ENCODE assay signal across 10 cellular contexts in the genomic region with DNA sequence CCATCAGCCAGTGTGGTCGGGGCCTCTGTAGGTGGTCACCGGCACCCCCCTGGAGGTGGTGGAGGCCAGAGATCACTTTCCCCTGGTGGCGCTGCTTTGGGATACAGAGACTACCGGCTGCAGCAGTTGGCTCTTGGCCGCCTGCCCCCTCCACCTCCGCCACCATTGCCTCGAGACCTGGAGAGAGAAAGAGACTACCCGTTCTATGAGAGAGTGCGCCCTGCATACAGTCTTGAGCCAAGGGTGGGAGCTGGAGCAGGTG. TPM values are rescaled to one million over a fixed set of nuclear protein-coding genes. Genes with fewer than 3 reads are reported as not detected.
DNase-seq lines count a peak whose midpoint lies in the region; ATAC-seq, FAIRE-seq and TF ChIP-seq lines count a peak whose summit lies in the region.
"Had no signal": no experiment of that assay in that cellular context is flagged by ENCODE, and none has a peak within 500 bp of the region (broad histone marks: within the 10 kb centered on the region; RNA-seq: fewer than 3 reads in every experiment).

No MANE protein-coding gene starts in this region.

- no peak for TF ChIP-seq EP300 in H1 (IDR thresholded peaks at IDR 0.05; ENCODE audit: borderline replicate concordance in 1 of 2, low read depth in 2 of 2, low read length in 2 of 2)

- no peak for TF ChIP-seq CTCF in BE2C (IDR thresholded peaks at IDR 0.05; ENCODE audit: low read depth, low read length)
- TF ChIP-seq CTCF in H1 (IDR thresholded peaks at IDR 0.05; ENCODE audit: control extremely low read depth in 1 of 3, insufficient read depth in 1 of 3, low read depth in 1 of 3, low read length in 3 of 3) = peak in 1 of 3 experiments; percentile 2; a peak in 1 of 4 replicates
- no peak for TF ChIP-seq CTCF in GM10248 (IDR thresholded peaks at IDR 0.05; ENCODE audit: control extremely low read depth, extremely low read depth, low read depth, missing control alignments)

- no peak overlapping the region for H3K4ac ChIP-seq in H1 (replicated peaks; ENCODE audit: insufficient read length, low read depth, low read length)

- peak overlapping the region; percentile 80 to 81 for H3K4me2 ChIP-seq in H1 (ENCODE audit: insufficient read depth in 1 of 2, low read depth in 2 of 2, low read length in 2 of 2)

- no peaks in the 10 kb centered on the region for H3K27me3 ChIP-seq in BE2C
- no peaks in the 10 kb centered on the region for H3K27me3 ChIP-seq in HUES6 (ENCODE audit: control insufficient read depth, insufficient read depth, low read length)
- H3K27me3 ChIP-seq in H1 (replicated peaks in 1 of 4; ENCODE audit: control insufficient read depth in 3 of 4, extremely low read depth in 1 of 4, insufficient read depth in 3 of 4, low read length in 3 of 4) = no peaks in the 10 kb centered on the region
- H3K27me3 ChIP-seq in muscle layer of duodenum (ENCODE audit: low read depth, low read length) = no peaks in the 10 kb centered on the region

- H2AFZ ChIP-seq in H1 (ENCODE audit: low read length) = no peak overlapping the region

- peaks cover 38 to 57% of the 10 kb centered on the region in 2 experiments for H3K79me2 ChIP-seq in H1 (ENCODE audit: control insufficient read depth in 1 of 2, insufficient read depth in 2 of 2, low read length in 2 of 2)

- peaks cover 37 to 43% of the 10 kb centered on the region in 2 donors for H3K36me3 Mint-ChIP-seq in activated naive CD4-positive, alpha-beta T cell treated with anti-CD3 and anti-CD28 coated beads, Interleukin-2, amount 50 U/mL, for 72 hours
- H3K36me3 Mint-ChIP-seq: stimulated activated effector memory CD8-positive, alpha-beta T cell treated with anti-CD3 and anti-CD28 coated beads, Interleukin-12 subunit alpha, Interleukin-12 subunit beta, amount 100 ng/mL, for 72 hours had no signal

- ATAC-seq in activated naive CD4-positive, alpha-beta T cell treated with anti-CD3 and anti-CD28 coated beads, Interleukin-2, amount 50 U/mL, for 72 hours = no peak

- H2BK5ac ChIP-seq in H1 (ENCODE audit: low read depth, low read length) = peak overlapping the region; percentile 97; the same call in 1 of the 2 replicates

- no peaks in the 10 kb centered on the region for H3K9me3 ChIP-seq in BE2C
- H3K9me3 ChIP-seq in HUES6 (ENCODE audit: control insufficient read depth, insufficient read depth, low read depth, low read length) = 0 out of 2 replicates have a peak, but pooled peaks cover 5% of the 10 kb centered on the region
- H3K9me3 ChIP-seq in H1 (ENCODE audit: insufficient read depth in 2 of 2, low read depth in 1 of 2, low read length in 1 of 2) = no peaks in the 10 kb centered on the region; a peak in 1 of 4 replicates
- H3K9me3 ChIP-seq in muscle layer of duodenum (ENCODE audit: control insufficient read depth in 1 of 2, low read length in 2 of 2) = no peaks in the 10 kb centered on the region

- H4K8ac ChIP-seq in H1 (ENCODE audit: extremely low read depth, insufficient read depth, low read length) = peak overlapping the region; percentile 28; the same call in 1 of the 2 replicates

- no peak overlapping the region for H2AK5ac ChIP-seq in H1 (ENCODE audit: low read depth, low read length)

- no peak overlapping the region for H3K18ac ChIP-seq in H1 (ENCODE audit: extremely low read depth, low read length)

- CTCF ChIA-PET in H1 (lab: Charles Lee; ENCODE audit: partially characterized antibody) = interaction anchor here (0.6 to 11.4 kb wide), 13 partner anchors 9 to 252 kb away, joined by 3 to 146 read pairs (median 4); partner anchors contain the start of gene KCNC4
- CTCF ChIA-PET in GM10248 (lab: Yijun Ruan, JAX) = interaction anchor here (1.0 to 8.8 kb wide), 12 partner anchors 8 to 156 kb away, joined by 3 to 58 read pairs (median 14); no protein-coding TSS in a partner anchor

- TF ChIP-seq RAD21 in H1 (IDR thresholded peaks at IDR 0.05 in 1 of 2, conservative IDR thresholded peaks at IDR 0.05 in 1 of 2; ENCODE audit: low read depth in 2 of 2, low read length in 2 of 2) = no peak

- no peak overlapping the region for H4K5ac ChIP-seq in H1 (ENCODE audit: insufficient read length, low read depth, low read length)

- peak overlapping the region; percentile 94; the same call in 1 of the 2 replicates for H3K27ac ChIP-seq in HUES6 (ENCODE audit: low read depth, low read length)
- H3K27ac ChIP-seq in H1 (ENCODE audit: low read depth, low read length) = peak overlapping the region; percentile 29
- H3K27ac ChIP-seq in muscle layer of duodenum (ENCODE audit: low read length) = peak overlapping the region; percentile 87

- H3K9me3 Mint-ChIP-seq in activated naive CD4-positive, alpha-beta T cell treated with anti-CD3 and anti-CD28 coated beads, Interleukin-2, amount 50 U/mL, for 72 hours = no peaks in the 10 kb centered on the region
- H3K9me3 Mint-ChIP-seq: activated CD4-positive, alpha-beta memory T cell treated with anti-CD3 and anti-CD28 coated beads, Interleukin-2, amount 10 ng/mL, durations not matched to agents 7 days and 5 days; stimulated activated effector memory CD8-positive, alpha-beta T cell treated with anti-CD3 and anti-CD28 coated beads, Interleukin-12 subunit alpha, Interleukin-12 subunit beta, amount 100 ng/mL, for 72 hours had no signal

- H4K91ac ChIP-seq in H1 (replicated peaks; ENCODE audit: insufficient read length, low read length) = no peak overlapping the region

- FAIRE-seq in H1 (lab: Jason Lieb, UNC) = no peak

- no peak overlapping the region for H2BK15ac ChIP-seq in H1 (ENCODE audit: low read length)

- peaks cover 12% of the 10 kb centered on the region; the same call in 1 of the 2 replicates for H3K4me1 ChIP-seq in BE2C
- H3K4me1 ChIP-seq in HUES6 (ENCODE audit: control insufficient read depth, insufficient read depth, low read length) = peaks cover 27% of the 10 kb centered on the region
- H3K4me1 ChIP-seq in H1 (replicated peaks in 1 of 4; ENCODE audit: control insufficient read depth in 3 of 4, insufficient read depth in 4 of 4, low read length in 3 of 4) = peaks cover 0 to 18% (median 15%) of the 10 kb centered on the region in 4 experiments; a peak in 6 of 7 replicates
- peaks cover 34 to 51% of the 10 kb centered on the region in 2 donors for H3K4me1 ChIP-seq in muscle layer of duodenum (ENCODE audit: control insufficient read depth in 1 of 2, insufficient read depth in 2 of 2, low read length in 2 of 2)

- H3K14ac ChIP-seq in H1 (ENCODE audit: insufficient read length) = no peak overlapping the region

- no peak overlapping the region for H2BK20ac ChIP-seq in H1 (ENCODE audit: low read length)

- H3K9ac ChIP-seq in HUES6 (ENCODE audit: low read length) (peak overlapping the region; percentile 99), H1 (replicated peaks in 1 of 4; ENCODE audit: extremely low read depth in 1 of 4, low read depth in 3 of 4, low read length in 3 of 4) (peak overlapping the region; percentile 92 to 99 (median 96))

- H2BK120ac ChIP-seq in H1 (replicated peaks; ENCODE audit: low read depth, low read length) = no peak overlapping the region

- no peak overlapping the region for H3K23ac ChIP-seq in H1 (ENCODE audit: insufficient read length)

- no peak overlapping the region for H2BK12ac ChIP-seq in H1 (ENCODE audit: low read depth, low read length)

- no peak for TF ChIP-seq POLR2A in H1 (IDR thresholded peaks at IDR 0.05; ENCODE audit: control extremely low read depth in 1 of 2, low read depth in 2 of 2, low read length in 2 of 2)

- WGBS in H1 (ENCODE audit: extremely low coverage in 1 of 2, insufficient coverage in 1 of 2, insufficient read length in 1 of 2, insufficient replicate concordance in 2 of 2, low coverage in 1 of 2, low lambda C conversion rate in 2 of 2, missing lambda C conversion rate in 1 of 2), 2 experiments = 13% methylated on average over 9 of the region's 9 CpGs; no CpG with 5 or more reads in 1 of the 2 experiments

- no peak overlapping the region for H3K27ac Mint-ChIP-seq in activated naive CD4-positive, alpha-beta T cell treated with anti-CD3 and anti-CD28 coated beads, Interleukin-2, amount 50 U/mL, for 72 hours
- H3K27ac Mint-ChIP-seq: activated CD4-positive, alpha-beta memory T cell treated with anti-CD3 and anti-CD28 coated beads, Interleukin-2, amount 10 ng/mL, durations not matched to agents 7 days and 5 days; stimulated activated effector memory CD8-positive, alpha-beta T cell treated with anti-CD3 and anti-CD28 coated beads, Interleukin-12 subunit alpha, Interleukin-12 subunit beta, amount 100 ng/mL, for 72 hours had no signal

- peaks cover 26 to 32% of the 10 kb centered on the region in 2 experiments for H4K20me1 ChIP-seq in H1 (replicated peaks in 1 of 2; ENCODE audit: control insufficient read depth in 1 of 2, insufficient read depth in 2 of 2, low read length in 2 of 2)

- peaks cover 11% of the 10 kb centered on the region for H3K79me1 ChIP-seq in H1 (ENCODE audit: low read depth, low read length)

- peaks cover 6% of the 10 kb centered on the region; the same call in 1 of the 2 replicates for H3K23me2 ChIP-seq in H1 (ENCODE audit: low read depth, low read length)

- no peak overlapping the region for H3K56ac ChIP-seq in H1 (replicated peaks; ENCODE audit: insufficient read length, low read depth, low read length)

- peaks cover 41% of the 10 kb centered on the region for H3K36me3 ChIP-seq in BE2C
- peaks cover 43% of the 10 kb centered on the region for H3K36me3 ChIP-seq in HUES6 (ENCODE audit: control insufficient read depth, insufficient read depth, low read length)
- peaks cover 0 to 46% (median 10%) of the 10 kb centered on the region in 4 experiments; a peak in 6 of 8 replicates for H3K36me3 ChIP-seq in H1 (ENCODE audit: control insufficient read depth in 2 of 4, insufficient read depth in 4 of 4, low read length in 3 of 4)
- H3K36me3 ChIP-seq in muscle layer of duodenum (ENCODE audit: control insufficient read depth in 1 of 2, insufficient read depth in 2 of 2, low read length in 2 of 2) = peaks cover 25 to 26% of the 10 kb centered on the region in 2 donors

- DNase-seq in BE2C = no peak
- no peak for DNase-seq in H1 (ENCODE audit: low read depth in 1 of 2, low spot score in 2 of 2)
- DNase-seq in GM10248 (ENCODE audit: extremely low spot score) = no peak
- DNase-seq in dermis blood vessel endothelial cell = no peak
- no peak for DNase-seq in NCI-H146 treated with DMSO at 0.1 percent for 48 hours (lab: John Stamatoyannopoulos, UW; ENCODE audit: unreplicated experiment)
- DNase-seq in activated naive CD4-positive, alpha-beta T cell treated with anti-CD3 and anti-CD28 coated beads, Interleukin-2, amount 50 U/mL, for 72 hours (ENCODE audit: low spot score in 2 of 2) = no peak

- POLR2A ChIA-PET in H1 (lab: Charles Lee; ENCODE audit: partially characterized antibody) = interaction anchor here (1.1 to 6.2 kb wide), 22 partner anchors 8 to 306 kb away, joined by 3 to 47 read pairs (median 6); partner anchors contain the start of genes KCNC4, LAMTOR5 and STRIP1
- POLR2A ChIA-PET in GM10248 (lab: Yijun Ruan, JAX) = interaction anchor here (2.2 kb wide), 1 partner anchor 43 kb away, joined by 7 read pairs; no protein-coding TSS in a partner anchor

- peak overlapping the region; percentile 90 for H3K4me3 ChIP-seq in BE2C (ENCODE audit: low read depth, low read length)
- peak overlapping the region; percentile 95 for H3K4me3 ChIP-seq in HUES6 (ENCODE audit: low read depth, low read length)
- H3K4me3 ChIP-seq in H1 (ENCODE audit: extremely low read depth in 1 of 4, insufficient read depth in 2 of 4, low read depth in 3 of 4, low read length in 4 of 4) = peak overlapping the region; percentile 93 to 97 (median 96)
- H3K4me3 ChIP-seq in muscle layer of duodenum (ENCODE audit: low read depth in 1 of 2, low read length in 2 of 2) = peak overlapping the region; percentile 95 to 96

RNA-seq across cellular contexts. Expression of gene RBM15, which starts 1.0 kb away (rescaled TPM):
- polyA plus RNA-seq in BE2C (2012; ENCODE audit: insufficient read depth, insufficient read length, low read depth) = 10.3 TPM
- 41.2 and 44.9 TPM in 2 replicates for total RNA-seq in H1 (2021; fragmentation: NEBNext Ultra II Directional; extraction: Animal tissue kit (Norgen Biotek cat#: 25700))
- polyA plus RNA-seq in H1 (2011; rRNA removed) = 13.5 and 18.6 TPM in 2 replicates
- 20.8 TPM for polyA plus RNA-seq in H1 (2011; cell fraction: cytosol; rRNA removed)
- 41.3 TPM for polyA plus RNA-seq in H1 (2011; cell fraction: nucleus; rRNA removed)
- polyA plus RNA-seq in H1 (2012, experiment 1 of 2) = 12.9 to 13.8 TPM (median 13.6 TPM) in 4 replicates
- 3.3 TPM for polyA plus RNA-seq in H1 (2012, experiment 2 of 2)
- 16.4 TPM for polyA plus RNA-seq in H1 (2013, experiment 1 of 2)
- polyA plus RNA-seq in H1 (2013, experiment 2 of 2) = 14.4 TPM
- 149 and 165 TPM in 2 replicates for polyA minus RNA-seq in H1 (2011; rRNA and poly(A)+ RNA removed)
- 52.1 TPM for polyA minus RNA-seq in H1 (2011; cell fraction: cytosol; rRNA and poly(A)+ RNA removed)
- 184 TPM for polyA minus RNA-seq in H1 (2011; cell fraction: nucleus; rRNA and poly(A)+ RNA removed)
- 43.1 and 43.3 TPM in 2 replicates for total RNA-seq in dermis blood vessel endothelial cell
- 100 to 1,000 TPM in 1 of 2 donors, 10 to 100 TPM in 1; 71.0 to 173 TPM for total RNA-seq in activated naive CD4-positive, alpha-beta T cell treated with anti-CD3 and anti-CD28 coated beads, Interleukin-2, amount 50 U/mL, for 72 hours

RNA-seq across cellular contexts. Expression of gene SLC16A4, which starts 50.7 kb away (rescaled TPM):
- polyA plus RNA-seq in BE2C (2012; ENCODE audit: insufficient read depth, insufficient read length, low read depth) = 0.52 TPM
- total RNA-seq in H1 (2021; fragmentation: NEBNext Ultra II Directional; extraction: Animal tissue kit (Norgen Biotek cat#: 25700)) = 0.33 and 0.43 TPM in 2 replicates
- 0.20 and 0.30 TPM in 2 replicates for polyA plus RNA-seq in H1 (2011; rRNA removed)
- 0.21 TPM for polyA plus RNA-seq in H1 (2011; cell fraction: cytosol; rRNA removed)
- 0.13 TPM for polyA plus RNA-seq in H1 (2011; cell fraction: nucleus; rRNA removed)
- polyA plus RNA-seq in H1 (2012, experiment 1 of 2) = 0.26 to 0.43 TPM (median 0.33 TPM) in 4 replicates
- 0.20 TPM for polyA plus RNA-seq in H1 (2012, experiment 2 of 2)
- 0.39 TPM for polyA plus RNA-seq in H1 (2013, experiment 1 of 2)
- 0.59 TPM for polyA plus RNA-seq in H1 (2013, experiment 2 of 2)
- polyA minus RNA-seq in H1 (2011; rRNA and poly(A)+ RNA removed) = 0.22 and 0.44 TPM in 2 replicates
- not detected for polyA minus RNA-seq in H1 (2011; cell fraction: cytosol; rRNA and poly(A)+ RNA removed)
- 1.5 TPM for polyA minus RNA-seq in H1 (2011; cell fraction: nucleus; rRNA and poly(A)+ RNA removed)
- total RNA-seq in dermis blood vessel endothelial cell = 1.4 and 1.7 TPM in 2 replicates
- total RNA-seq in activated naive CD4-positive, alpha-beta T cell treated with anti-CD3 and anti-CD28 coated beads, Interleukin-2, amount 50 U/mL, for 72 hours = under 1 TPM; 0.45 to 0.87 TPM

Comparison
In these comparisons a context has a peak if more than half of its experiments do, and no peak if none do; other contexts are left out.
1. H3K27ac ChIP-seq: peak in every context shown above with its lines; median percentile 94 in HUES6; 87 in muscle layer of duodenum; 29 in H1.